In genomic region chr1:16781033-16781432, GRCh38 we compare ENCODE assay signal across 4 cellular contexts. TPM values are rescaled to one million over a fixed set of nuclear protein-coding genes. Genes with fewer than 3 reads are reported as not detected.
"Had no signal": no experiment of that assay in that cellular context is flagged by ENCODE, and none has a peak within 500 bp of the region (broad histone marks: within the 10 kb centered on the region; RNA-seq: fewer than 3 reads in every experiment).

No MANE protein-coding gene starts in this region.

RNA-seq across cellular contexts. Expression of gene RNU1-4, which starts 40.7 kb away (rescaled TPM):
- total RNA-seq: myocyte had no signal
- polyA plus RNA-seq: neural cell, ovary, small intestine had no signal
